Comparison of ENCODE assay signal across 8 cellular contexts in genomic region chr2:84906900-84907714, GRCh38. TPM values are rescaled to one million over a fixed set of nuclear protein-coding genes. Genes with fewer than 3 reads are reported as not detected.
DNase-seq lines count a peak whose midpoint lies in the region; ATAC-seq, FAIRE-seq and TF ChIP-seq lines count a peak whose summit lies in the region.

No MANE protein-coding gene starts in this region.

- no peaks in the 10 kb centered on the region for H3K9me3 ChIP-seq in iPS-20b (ENCODE audit: insufficient read depth, low read depth, low read length)

- peaks cover 23% of the 10 kb centered on the region for H3K4me1 Mint-ChIP-seq in Calu3 (ENCODE audit: low read depth, unreplicated experiment)

- H3K4me1 ChIP-seq in iPS-20b (ENCODE audit: insufficient read depth, low read length): peaks cover 2% of the 10 kb centered on the region; the same call in 1 of the 2 replicates

- CTCF ChIA-PET in Calu3 (lab: Charles Lee): interaction anchor here (0.6 to 4.1 kb wide), 7 partner anchors 13 to 448 kb away, joined by 3 to 24 read pairs (median 6); partner anchors contain the start of gene SUCLG1

- H3K36me3 Mint-ChIP-seq in Calu3 (ENCODE audit: insufficient read depth, unreplicated experiment): peaks cover 55% of the 10 kb centered on the region

- peaks cover 3% of the 10 kb centered on the region for H3K36me3 ChIP-seq in bronchial epithelial cell (ENCODE audit: control insufficient read depth, insufficient read depth, low read length)
- no peaks in the 10 kb centered on the region for H3K36me3 ChIP-seq in iPS-20b (ENCODE audit: insufficient read depth, low read depth, low read length)

- peak; percentile 36 for DNase-seq in Calu3
- DNase-seq in HTR-8/SVneo (ENCODE audit: insufficient read length, low spot score): peak; percentile 85
- DNase-seq in SW 1271 (lab: John Stamatoyannopoulos, UW): peak; percentile 89 to 94
- DNase-seq in bronchial epithelial cell (ENCODE audit: low read depth): peak; percentile 91
- DNase-seq in skeletal muscle cell (ENCODE audit: low read depth): peak; percentile 55

- H3K4me3 ChIP-seq in bronchial epithelial cell (ENCODE audit: low read depth, low read length): peak overlapping the region; percentile 88
- H3K4me3 ChIP-seq in iPS-20b (ENCODE audit: low read length): peak overlapping the region; percentile 85
- H3K4me3 ChIP-seq in skeletal muscle cell (ENCODE audit: low read depth, low read length): peak overlapping the region; percentile 81

- ATAC-seq in GM19395 (IDR thresholded peaks at IDR 0.05; ENCODE audit: unreplicated experiment): peak; percentile 35
- no peak for ATAC-seq in HG02970 (IDR thresholded peaks at IDR 0.05; ENCODE audit: low FRiP score, unreplicated experiment)

- no peaks in the 10 kb centered on the region for H3K27me3 Mint-ChIP-seq in Calu3 (ENCODE audit: unreplicated experiment)

- no TSS peak for BruUV-seq in Calu3 (replicated peaks; lab: Mats Ljungman, UMichigan)

- peak overlapping the region; percentile 86 for H3K4me3 Mint-ChIP-seq in Calu3 (ENCODE audit: low read depth, unreplicated experiment)

- H3K9ac ChIP-seq in iPS-20b (ENCODE audit: low read depth, low read length): peak overlapping the region; percentile 86

- no peaks in the 10 kb centered on the region for H3K27me3 ChIP-seq in bronchial epithelial cell (ENCODE audit: control insufficient read depth, insufficient read depth, low read length)
- H3K27me3 ChIP-seq in iPS-20b (ENCODE audit: insufficient read depth, low read length): peaks cover 18% of the 10 kb centered on the region

- intact Hi-C loops in Calu3 (cut with micrococcal nuclease; ENCODE audit: unreplicated experiment): no loop called here

- no peak for TF ChIP-seq CTCF in Calu3 (IDR thresholded peaks at IDR 0.05; ENCODE audit: unreplicated experiment)
- no peak for TF ChIP-seq CTCF in bronchial epithelial cell (IDR thresholded peaks at IDR 0.05; ENCODE audit: insufficient read depth, low read length, severe bottlenecking)

- H3K27ac Mint-ChIP-seq in Calu3 (ENCODE audit: unreplicated experiment): peak overlapping the region; percentile 98

- no peak overlapping the region for H3K27ac ChIP-seq in iPS-20b (ENCODE audit: low read length)

- H3K9me3 Mint-ChIP-seq in Calu3 (ENCODE audit: low read depth, unreplicated experiment): peaks cover 8% of the 10 kb centered on the region

- FAIRE-seq in HTR-8/SVneo (lab: Jason Lieb, UNC) (peak; percentile 33), bronchial epithelial cell (lab: Jason Lieb, UNC) (no peak)

RNA-seq across cellular contexts. Expression of gene TMSB10, which starts 1.7 kb away (rescaled TPM):
- total RNA-seq in Calu3 (2022) (1,316 and 1,437 TPM in 2 replicates), bronchial epithelial cell (8,033 and 11,022 TPM in 2 replicates)

RNA-seq across cellular contexts. Expression of gene TRABD2A, which starts 26.2 kb away (rescaled TPM):
- total RNA-seq in Calu3 (2022) (0.68 and 1.2 TPM in 2 replicates), bronchial epithelial cell (0.64 and 1.3 TPM in 2 replicates)

Comparison
In these comparisons a context has a peak if more than half of its experiments do, and no peak if none do; other contexts are left out.
1. DNase-seq: peak in every context shown above with its lines; median percentile 92 in SW 1271; 91 in bronchial epithelial cell; 85 in HTR-8/SVneo; 55 in skeletal muscle cell; 36 in Calu3.